ENCODE assay signal across 13 cellular contexts in the genomic region with DNA sequence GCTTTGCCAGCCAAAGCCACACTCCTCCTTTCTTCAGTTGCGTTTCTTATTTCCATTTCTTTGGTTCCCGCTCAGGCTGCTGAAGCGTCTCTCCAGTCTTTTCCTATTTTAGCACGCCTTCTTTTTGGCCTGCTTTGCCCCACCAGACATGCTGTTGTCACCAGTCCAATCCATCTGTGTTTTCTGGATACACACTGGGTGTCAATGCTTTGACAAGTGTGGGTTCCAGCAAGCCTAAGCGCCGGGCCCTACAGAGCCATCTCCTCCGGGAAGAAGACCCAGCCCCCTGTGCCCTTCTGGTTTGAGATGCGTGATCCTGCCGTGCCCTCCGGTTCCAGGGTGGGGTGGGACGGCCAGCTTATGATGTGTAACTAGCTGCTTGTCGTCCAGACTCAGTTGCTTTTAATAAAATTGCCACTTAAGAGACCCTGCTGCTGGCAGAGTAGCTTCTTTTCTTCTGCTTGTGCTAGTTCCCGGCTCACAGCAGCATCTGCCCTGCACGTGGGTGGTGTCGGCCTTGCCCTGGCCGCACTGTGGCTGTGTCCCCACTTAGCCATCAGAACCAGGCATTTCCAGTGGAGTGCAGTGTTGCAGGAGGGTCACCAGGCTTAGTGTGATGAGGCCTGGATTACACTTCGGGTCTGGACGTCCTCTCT. TPM values are rescaled to one million over a fixed set of nuclear protein-coding genes. Genes with fewer than 3 reads are reported as not detected.
DNase-seq lines count a peak whose midpoint lies in the region; ATAC-seq, FAIRE-seq and TF ChIP-seq lines count a peak whose summit lies in the region.
"Had no signal": no experiment of that assay in that cellular context is flagged by ENCODE, and none has a peak within 500 bp of the region (broad histone marks: within the 10 kb centered on the region; RNA-seq: fewer than 3 reads in every experiment).

No MANE protein-coding gene starts in this region.

- H3K27me3 Mint-ChIP-seq in naive thymus-derived CD4-positive, alpha-beta T cell = peaks cover 13 to 35% (median 25%) of the 10 kb centered on the region in 5 donors

- no peak for FAIRE-seq in GM12892 (lab: Jason Lieb, UNC)

- TF ChIP-seq EP300 in neural cell (conservative IDR thresholded peaks at IDR 0.05; ENCODE audit: poor library complexity, severe bottlenecking) = no peak

- no peak overlapping the region for H3K9ac ChIP-seq in neural cell (ENCODE audit: low read length)

- TF ChIP-seq CTCF in left ventricle myocardium inferior (IDR thresholded peaks at IDR 0.05; ENCODE audit: borderline replicate concordance) = no peak
- no peak for TF ChIP-seq CTCF in neural cell (IDR thresholded peaks at IDR 0.05; ENCODE audit: poor library complexity, severe bottlenecking)

- POLR2A ChIA-PET in naive thymus-derived CD4-positive, alpha-beta T cell (lab: Charles Lee) = no interaction called here

- H3K9me3 ChIP-seq in left ventricle myocardium inferior (replicated peaks) = no peaks in the 10 kb centered on the region
- no peaks in the 10 kb centered on the region for H3K9me3 ChIP-seq in neural cell (ENCODE audit: low read length)
- H3K9me3 ChIP-seq in naive thymus-derived CD4-positive, alpha-beta T cell (ENCODE audit: control insufficient read depth in 2 of 3, low read length in 3 of 3) = no peaks in the 10 kb centered on the region

- CTCF ChIA-PET in naive thymus-derived CD4-positive, alpha-beta T cell (lab: Charles Lee) = no interaction called here

- H4K20me1 ChIP-seq in neural cell (ENCODE audit: insufficient read depth) = no peaks in the 10 kb centered on the region

- H3K9me2 ChIP-seq in neural cell (ENCODE audit: insufficient read depth, low read length) = no peaks in the 10 kb centered on the region

- peaks cover 0 to 2% (median 0%) of the 10 kb centered on the region in 11 donors for H3K9me3 Mint-ChIP-seq in naive thymus-derived CD4-positive, alpha-beta T cell

- peaks cover 12 to 33% (median 23%) of the 10 kb centered on the region in 7 donors for H3K4me1 Mint-ChIP-seq in naive thymus-derived CD4-positive, alpha-beta T cell

- DNase-seq in Right ventricle myocardium superior (no peak), cardiac septum (ENCODE audit: low spot score) (no peak), left ventricle myocardium inferior (no peak), GM12892 (ENCODE audit: insufficient read length) (no peak), NCI-H524 (lab: John Stamatoyannopoulos, UW) (no peak)
- no peak for DNase-seq in naive thymus-derived CD4-positive, alpha-beta T cell
- DNase-seq: 8988T, NCI-H1436, NCI-H2081 treated with DMSO at 0.1 percent for 48 hours had no signal

- ATAC-seq in Right ventricle myocardium superior (ENCODE audit: poor library complexity) (peak; percentile 50), GM18909 (IDR thresholded peaks at IDR 0.05; ENCODE audit: poor library complexity, unreplicated experiment) (no peak)
- no peak for ATAC-seq in naive thymus-derived CD4-positive, alpha-beta T cell
- ATAC-seq: HCT116 had no signal

- H3K27ac ChIP-seq in left ventricle myocardium inferior (replicated peaks) = peak overlapping the region; percentile 10
- peak overlapping the region; percentile 57 for H3K27ac ChIP-seq in neural cell (ENCODE audit: low read length)
- no peak overlapping the region for H3K27ac ChIP-seq in naive thymus-derived CD4-positive, alpha-beta T cell (ENCODE audit: low read depth, low read length)
- H3K27ac ChIP-seq: RWPE1 had no signal

- no peak for TF ChIP-seq POLR2A in GM12892 (IDR thresholded peaks at IDR 0.05; ENCODE audit: low read depth, low read length)

- H3K4me2 ChIP-seq in neural cell (ENCODE audit: low read length) = no peak overlapping the region

- no peak overlapping the region for H3K27ac Mint-ChIP-seq in naive thymus-derived CD4-positive, alpha-beta T cell

- no peak for TF ChIP-seq RAD21 in neural cell (conservative IDR thresholded peaks at IDR 0.05)

- peak overlapping the region in 1 of 10 donors; percentile 34 for H3K4me3 Mint-ChIP-seq in naive thymus-derived CD4-positive, alpha-beta T cell

- H3K4me3 ChIP-seq in left ventricle myocardium inferior = no peak overlapping the region
- H3K4me3 ChIP-seq in neural cell (ENCODE audit: low read length) = no peak overlapping the region
- H3K4me3 ChIP-seq in naive thymus-derived CD4-positive, alpha-beta T cell (ENCODE audit: low read length) = no peak overlapping the region

- no peak overlapping the region for H2AFZ ChIP-seq in neural cell (ENCODE audit: low read depth, low read length)

- H3K79me2 ChIP-seq in neural cell (replicated peaks; ENCODE audit: insufficient read depth, low read length) = peaks cover 8% of the 10 kb centered on the region

- H3K27me3 ChIP-seq in left ventricle myocardium inferior (ENCODE audit: low read depth) (no peaks in the 10 kb centered on the region), neural cell (ENCODE audit: insufficient read depth, low read depth, low read length) (no peaks in the 10 kb centered on the region)
- H3K27me3 ChIP-seq in naive thymus-derived CD4-positive, alpha-beta T cell (ENCODE audit: control insufficient read depth in 2 of 2, insufficient read depth in 2 of 2, low read length in 2 of 2) = no peaks in the 10 kb centered on the region

- peaks cover 0 to 3% (median 0%) of the 10 kb centered on the region in 5 donors for H3K36me3 Mint-ChIP-seq in naive thymus-derived CD4-positive, alpha-beta T cell

- intact Hi-C loops in Right ventricle myocardium superior (cut with DNase I) (no loop called here), cardiac septum (cut with DNase I) (no loop called here), left ventricle myocardium inferior (cut with micrococcal nuclease) (no loop called here)
- intact Hi-C loops in naive thymus-derived CD4-positive, alpha-beta T cell (cut with micrococcal nuclease) = no loop called here

- no peaks in the 10 kb centered on the region for H3K36me3 ChIP-seq in left ventricle myocardium inferior
- H3K36me3 ChIP-seq in neural cell (ENCODE audit: insufficient read depth, low read length) = no peaks in the 10 kb centered on the region
- no peaks in the 10 kb centered on the region for H3K36me3 ChIP-seq in naive thymus-derived CD4-positive, alpha-beta T cell (ENCODE audit: control insufficient read depth in 2 of 3, insufficient read depth in 3 of 3, low read length in 3 of 3)

- no peaks in the 10 kb centered on the region for H3F3A ChIP-seq in neural cell (ENCODE audit: insufficient read depth, low read length, poor library complexity, severe bottlenecking)

- peaks cover 24% of the 10 kb centered on the region for H3K4me1 ChIP-seq in left ventricle myocardium inferior
- peaks cover 4 to 11% of the 10 kb centered on the region in 2 donors for H3K4me1 ChIP-seq in naive thymus-derived CD4-positive, alpha-beta T cell (ENCODE audit: control insufficient read depth in 2 of 2, insufficient read depth in 2 of 2, low read length in 2 of 2)

TF ChIP-seq in neural cell, 6 proteins besides CTCF, POLR2A, EP300 and RAD21:
- TF ChIP-seq TAF1 (IDR thresholded peaks at IDR 0.05; ENCODE audit: low read depth) (no peak), EZH2 (IDR thresholded peaks at IDR 0.05; ENCODE audit: borderline replicate concordance, insufficient read depth, low read length, poor library complexity, severe bottlenecking) (no peak), MXI1 (conservative IDR thresholded peaks at IDR 0.05; ENCODE audit: poor library complexity, severe bottlenecking) (no peak), SMC3 (conservative IDR thresholded peaks at IDR 0.05; ENCODE audit: poor library complexity) (no peak), POLR2AphosphoS5 (IDR thresholded peaks at IDR 0.05) (no peak)
- TF ChIP-seq, protein P1, sequence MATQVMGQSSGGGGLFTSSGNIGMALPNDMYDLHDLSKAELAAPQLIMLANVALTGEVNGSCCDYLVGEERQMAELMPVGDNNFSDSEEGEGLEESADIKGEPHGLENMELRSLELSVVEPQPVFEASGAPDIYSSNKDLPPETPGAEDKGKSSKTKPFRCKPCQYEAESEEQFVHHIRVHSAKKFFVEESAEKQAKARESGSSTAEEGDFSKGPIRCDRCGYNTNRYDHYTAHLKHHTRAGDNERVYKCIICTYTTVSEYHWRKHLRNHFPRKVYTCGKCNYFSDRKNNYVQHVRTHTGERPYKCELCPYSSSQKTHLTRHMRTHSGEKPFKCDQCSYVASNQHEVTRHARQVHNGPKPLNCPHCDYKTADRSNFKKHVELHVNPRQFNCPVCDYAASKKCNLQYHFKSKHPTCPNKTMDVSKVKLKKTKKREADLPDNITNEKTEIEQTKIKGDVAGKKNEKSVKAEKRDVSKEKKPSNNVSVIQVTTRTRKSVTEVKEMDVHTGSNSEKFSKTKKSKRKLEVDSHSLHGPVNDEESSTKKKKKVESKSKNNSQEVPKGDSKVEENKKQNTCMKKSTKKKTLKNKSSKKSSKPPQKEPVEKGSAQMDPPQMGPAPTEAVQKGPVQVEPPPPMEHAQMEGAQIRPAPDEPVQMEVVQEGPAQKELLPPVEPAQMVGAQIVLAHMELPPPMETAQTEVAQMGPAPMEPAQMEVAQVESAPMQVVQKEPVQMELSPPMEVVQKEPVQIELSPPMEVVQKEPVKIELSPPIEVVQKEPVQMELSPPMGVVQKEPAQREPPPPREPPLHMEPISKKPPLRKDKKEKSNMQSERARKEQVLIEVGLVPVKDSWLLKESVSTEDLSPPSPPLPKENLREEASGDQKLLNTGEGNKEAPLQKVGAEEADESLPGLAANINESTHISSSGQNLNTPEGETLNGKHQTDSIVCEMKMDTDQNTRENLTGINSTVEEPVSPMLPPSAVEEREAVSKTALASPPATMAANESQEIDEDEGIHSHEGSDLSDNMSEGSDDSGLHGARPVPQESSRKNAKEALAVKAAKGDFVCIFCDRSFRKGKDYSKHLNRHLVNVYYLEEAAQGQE (IDR thresholded peaks at IDR 0.05; ENCODE audit: borderline replicate concordance) = no peak

RNA-seq across cellular contexts. Expression of a gene that starts 29.7 kb away (rescaled TPM):
- total RNA-seq in Right ventricle myocardium superior (39.5 TPM), cardiac septum (29.9 TPM), left ventricle myocardium inferior (33.3 TPM)
- 21.7 and 27.2 TPM in 2 replicates for polyA plus RNA-seq in neural cell
- 46.7 and 52.1 TPM in 2 replicates for polyA minus RNA-seq in neural cell
- not detected for total RNA-seq in naive thymus-derived CD4-positive, alpha-beta T cell
- not detected for polyA plus RNA-seq in naive thymus-derived CD4-positive, alpha-beta T cell
- 0.19 TPM for polyA plus RNA-seq in GM12892 (2012; ENCODE audit: missing spikeins)

Comparison
In these comparisons a context has a peak if more than half of its experiments do, and no peak if none do; other contexts are left out.
1. RNA of a gene that starts 29.7 kb away (total RNA-seq): 39.5 TPM in Right ventricle myocardium superior (single experiment), 33.3 TPM in left ventricle myocardium inferior (single experiment) and 29.9 TPM in cardiac septum (single experiment); not detected in naive thymus-derived CD4-positive, alpha-beta T cell; every median in the first group is over 10 times any median in the second.